ENCODE assay signal across 22 cellular contexts in the genomic region with DNA sequence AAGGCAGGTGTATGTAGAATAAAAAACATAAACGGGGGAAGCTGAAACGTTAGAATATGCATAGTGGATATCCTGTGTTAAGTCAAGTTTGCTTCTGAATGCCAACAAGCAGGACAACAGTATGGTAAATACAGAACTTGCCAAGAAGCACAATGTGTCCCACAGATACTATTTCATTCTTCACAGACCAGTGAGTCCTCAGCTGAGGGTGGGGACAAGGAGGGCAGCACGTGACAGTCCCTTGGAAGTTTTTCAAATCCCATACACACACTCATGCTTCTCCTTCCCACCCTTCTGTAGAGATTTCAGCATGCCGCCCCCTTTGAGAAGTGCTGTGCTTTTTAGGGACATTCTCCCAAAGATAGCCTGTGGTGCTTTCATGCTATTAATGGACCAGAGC.
DNase-seq lines count a peak whose midpoint lies in the region; ATAC-seq and TF ChIP-seq lines count a peak whose summit lies in the region.
"Had no signal": no experiment of that assay in that cellular context is flagged by ENCODE, and none has a peak within 500 bp of the region (broad histone marks: within the 10 kb centered on the region; RNA-seq: fewer than 3 reads in every experiment).

No MANE protein-coding gene starts in this region.

- peaks cover 4% of the 10 kb centered on the region for H3K4me1 Mint-ChIP-seq in activated T-helper 2 cell treated with anti-CD3 and anti-CD28 coated beads, Interferon-gamma antibody, Interleukin-2, Interleukin-4, amounts not matched to agents 10 μg/mL and 5 μg/mL and 100 μg/mL, durations not matched to agents 14 hours and 24 hours and 36 hours (ENCODE audit: low read depth)
- H3K4me1 Mint-ChIP-seq: activated T-helper 17 cell treated with anti-CD3 and anti-CD28 coated beads, Interleukin-2, amount 50 U/mL, for 72 hours had no signal

- H3K9me3 Mint-ChIP-seq in activated T-helper 2 cell treated with anti-CD3 and anti-CD28 coated beads, Interferon-gamma antibody, Interleukin-2, Interleukin-4, amounts not matched to agents 10 μg/mL and 5 μg/mL and 100 μg/mL, durations not matched to agents 14 hours and 24 hours and 36 hours = no peaks in the 10 kb centered on the region

- no peak overlapping the region for H2AK5ac ChIP-seq in mesenchymal stem cell (ENCODE audit: low read length, severe bottlenecking)

- ATAC-seq in GM18867 (IDR thresholded peaks at IDR 0.05; ENCODE audit: unreplicated experiment) = no peak
- ATAC-seq: activated T-helper 17 cell treated with anti-CD3 and anti-CD28 coated beads, Interleukin-2, amount 50 U/mL, for 72 hours; Panc1 had no signal

- no peak overlapping the region for H3K27ac ChIP-seq in mesenchymal stem cell (ENCODE audit: low read length, poor library complexity, severe bottlenecking)
- H3K27ac ChIP-seq: colonic mucosa, neutrophil, SJCRH30, uterus had no signal

- no peaks in the 10 kb centered on the region for H3K27me3 ChIP-seq in mesenchymal stem cell (ENCODE audit: control insufficient read depth in 1 of 2, insufficient read depth in 1 of 2, low read length in 2 of 2)
- H3K27me3 ChIP-seq: colonic mucosa, esophagus squamous epithelium, neutrophil, SJCRH30, uterus had no signal

- no peak overlapping the region for H3K9ac ChIP-seq in mesenchymal stem cell (ENCODE audit: low read length)

- no peaks in the 10 kb centered on the region for H3K27me3 Mint-ChIP-seq in activated T-helper 2 cell treated with anti-CD3 and anti-CD28 coated beads, Interferon-gamma antibody, Interleukin-2, Interleukin-4, amounts not matched to agents 10 μg/mL and 5 μg/mL and 100 μg/mL, durations not matched to agents 14 hours and 24 hours and 36 hours (ENCODE audit: low read depth)

- H3K36me3 ChIP-seq in mesenchymal stem cell (ENCODE audit: control insufficient read depth in 1 of 2, insufficient read depth in 2 of 2, low read depth in 1 of 2, low read length in 2 of 2) = peaks cover 0 to 2% of the 10 kb centered on the region in 2 experiments
- H3K36me3 ChIP-seq: colonic mucosa, esophagus squamous epithelium, neutrophil, SJCRH30, uterus had no signal

- peak overlapping the region in 1 of 2 experiments; percentile 88 for H2BK12ac ChIP-seq in mesenchymal stem cell (ENCODE audit: low read length in 2 of 2)

- H3K4me3 ChIP-seq in LNCaP clone FGC (ENCODE audit: low read depth, low read length) (no peak overlapping the region), mesenchymal stem cell (ENCODE audit: insufficient read depth in 1 of 2, low read depth in 1 of 2, low read length in 2 of 2) (no peak overlapping the region)
- H3K4me3 ChIP-seq: colonic mucosa, esophagus squamous epithelium, SJCRH30, uterus had no signal

- no peak for TF ChIP-seq CTCF in LNCaP clone FGC (IDR thresholded peaks at IDR 0.05; ENCODE audit: control insufficient read depth, extremely low read depth, insufficient read depth)

- H2BK5ac ChIP-seq in mesenchymal stem cell (ENCODE audit: low read depth, low read length, poor library complexity, severe bottlenecking) = no peak overlapping the region

- WGBS in mesenchymal stem cell = 92% methylated on average over 4 of the region's 4 CpGs

- no peak overlapping the region for H3K4ac ChIP-seq in mesenchymal stem cell (ENCODE audit: low read depth in 1 of 2, low read length in 2 of 2)

- no peaks in the 10 kb centered on the region for H3K36me3 Mint-ChIP-seq in activated T-helper 2 cell treated with anti-CD3 and anti-CD28 coated beads, Interferon-gamma antibody, Interleukin-2, Interleukin-4, amounts not matched to agents 10 μg/mL and 5 μg/mL and 100 μg/mL, durations not matched to agents 14 hours and 24 hours and 36 hours (ENCODE audit: low read depth)
- H3K36me3 Mint-ChIP-seq: brain had no signal

- intact Hi-C loops in activated T-helper 2 cell treated with anti-CD3 and anti-CD28 coated beads, Interferon-gamma antibody, Interleukin-2, Interleukin-4, amounts not matched to agents 10 μg/mL and 5 μg/mL and 100 μg/mL, durations not matched to agents 14 hours and 24 hours and 36 hours (cut with micrococcal nuclease) = no loop called here

- H3K4me1 ChIP-seq in mesenchymal stem cell (ENCODE audit: control insufficient read depth, insufficient read depth, low read depth, low read length) = peaks cover 9% of the 10 kb centered on the region
- H3K4me1 ChIP-seq: colonic mucosa had no signal

- no peaks in the 10 kb centered on the region for H3K9me3 ChIP-seq in mesenchymal stem cell (ENCODE audit: control insufficient read depth, low read length)
- H3K9me3 ChIP-seq: colonic mucosa, esophagus squamous epithelium, neutrophil, uterus had no signal

- no peaks in the 10 kb centered on the region for H3K79me1 ChIP-seq in mesenchymal stem cell (replicated peaks; ENCODE audit: low read length, poor library complexity, severe bottlenecking)

- no peak overlapping the region for H3K23ac ChIP-seq in mesenchymal stem cell (ENCODE audit: low read length in 2 of 2)

- H2BK120ac ChIP-seq in mesenchymal stem cell (ENCODE audit: low read depth, low read length) = no peak overlapping the region

- no peak overlapping the region for H2AFZ ChIP-seq in mesenchymal stem cell (ENCODE audit: low read depth, low read length)

- H2BK15ac ChIP-seq in mesenchymal stem cell (ENCODE audit: low read depth, poor library complexity, severe bottlenecking) = peak overlapping the region; percentile 54

- H3K14ac ChIP-seq in mesenchymal stem cell (ENCODE audit: low read length in 2 of 2) = no peak overlapping the region

- H3K4me3 Mint-ChIP-seq in activated T-helper 2 cell treated with anti-CD3 and anti-CD28 coated beads, Interferon-gamma antibody, Interleukin-2, Interleukin-4, amounts not matched to agents 10 μg/mL and 5 μg/mL and 100 μg/mL, durations not matched to agents 14 hours and 24 hours and 36 hours (ENCODE audit: low read depth) = no peak overlapping the region
- H3K4me3 Mint-ChIP-seq: activated T-helper 17 cell treated with anti-CD3 and anti-CD28 coated beads, Interleukin-2, amount 50 U/mL, for 72 hours; brain had no signal

- no peak overlapping the region for H3K18ac ChIP-seq in mesenchymal stem cell (ENCODE audit: low read depth in 1 of 2, low read length in 2 of 2)

- no peak overlapping the region for H3K4me2 ChIP-seq in mesenchymal stem cell (ENCODE audit: low read length, poor library complexity, severe bottlenecking)

- H3K27ac Mint-ChIP-seq in activated T-helper 2 cell treated with anti-CD3 and anti-CD28 coated beads, Interferon-gamma antibody, Interleukin-2, Interleukin-4, amounts not matched to agents 10 μg/mL and 5 μg/mL and 100 μg/mL, durations not matched to agents 14 hours and 24 hours and 36 hours = no peak overlapping the region
- H3K27ac Mint-ChIP-seq: activated T-helper 17 cell treated with anti-CD3 and anti-CD28 coated beads, Interleukin-2, amount 50 U/mL, for 72 hours had no signal

- DNase-seq in LNCaP clone FGC (ENCODE audit: low read depth) (peak; percentile 49), fibroblast of the conjunctiva (ENCODE audit: low read depth) (peak; percentile 26), mesenchymal stem cell (no peak), superior temporal gyrus (ENCODE audit: extremely low spot score) (peak; percentile 51), NOMO-1 treated with dmso at 0.1 percent for 144 hours (lab: John Stamatoyannopoulos, UW; ENCODE audit: unreplicated experiment) (no peak)
- no peak for DNase-seq in activated CD8-positive, alpha-beta memory T cell treated with anti-CD3 and anti-CD28 coated beads, Interleukin-2, amount 50 U/mL, for 48 hours
- DNase-seq in activated T-helper 2 cell treated with anti-CD3 and anti-CD28 coated beads, Interferon-gamma antibody, Interleukin-2, Interleukin-4, amounts not matched to agents 10 μg/mL and 5 μg/mL and 100 μg/mL, durations not matched to agents 14 hours and 24 hours and 36 hours (ENCODE audit: low spot score) = no peak
- DNase-seq: colonic mucosa, esophagus squamous epithelium, GOT3, Kasumi-1, NCI-H1092, NCI-H2081, NCI-H446 treated with DMSO at 0.1 percent for 48 hours, SJCRH30, T-helper 1 cell, uterus had no signal

- no peak overlapping the region for H4K8ac ChIP-seq in mesenchymal stem cell (ENCODE audit: low read length)

- H4K91ac ChIP-seq in mesenchymal stem cell (ENCODE audit: low read length) = no peak overlapping the region

Comparison
In these comparisons a context has a peak if more than half of its experiments do, and no peak if none do; other contexts are left out.
1. DNase-seq: peak in LNCaP clone FGC (single experiment), fibroblast of the conjunctiva (single experiment) and superior temporal gyrus (single experiment); none in mesenchymal stem cell (single experiment), activated CD8-positive, alpha-beta memory T cell treated with anti-CD3 and anti-CD28 coated beads, Interleukin-2, amount 50 U/mL, for 48 hours (single experiment), activated T-helper 2 cell treated with anti-CD3 and anti-CD28 coated beads, Interferon-gamma antibody, Interleukin-2, Interleukin-4, amounts not matched to agents 10 μg/mL and 5 μg/mL and 100 μg/mL, durations not matched to agents 14 hours and 24 hours and 36 hours (single experiment) and NOMO-1 treated with dmso at 0.1 percent for 144 hours (single experiment).